11 cellular contexts compared by ENCODE assay signal in the genomic region with DNA sequence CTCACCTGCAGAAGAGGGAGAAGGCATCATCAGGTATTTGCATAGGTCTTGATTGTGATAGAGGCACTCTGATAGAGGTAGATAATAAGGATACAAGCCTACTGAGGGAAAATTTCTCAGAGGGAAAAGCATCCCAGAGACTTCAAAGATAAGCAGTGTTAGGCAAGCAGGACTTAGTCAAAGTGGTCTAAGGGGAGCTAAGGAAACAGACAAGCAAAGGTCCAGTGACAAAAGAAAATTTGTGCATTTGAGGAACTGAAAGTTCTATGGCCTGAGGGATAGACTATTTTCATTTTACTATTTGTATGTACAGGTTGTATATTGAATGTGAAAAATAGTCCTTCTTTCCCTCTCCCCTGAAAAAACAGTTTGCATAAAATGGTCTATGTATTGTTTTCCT. TPM values are rescaled to one million over a fixed set of nuclear protein-coding genes. Genes with fewer than 3 reads are reported as not detected.
DNase-seq lines count a peak whose midpoint lies in the region; ATAC-seq, FAIRE-seq and TF ChIP-seq lines count a peak whose summit lies in the region.
"Had no signal": no experiment of that assay in that cellular context is flagged by ENCODE, and none has a peak within 500 bp of the region (broad histone marks: within the 10 kb centered on the region; RNA-seq: fewer than 3 reads in every experiment).

No MANE protein-coding gene starts in this region.

- TF ChIP-seq POLR2A in GM12891 (IDR thresholded peaks at IDR 0.05; ENCODE audit: low read depth, low read length), result no peak

- H3K36me3 Mint-ChIP-seq in CD4-positive, alpha-beta T cell (ENCODE audit: low read depth), result peaks cover 27% of the 10 kb centered on the region
- H3K36me3 Mint-ChIP-seq in immature natural killer cell, result peaks cover 0 to 16% (median 0%) of the 10 kb centered on the region in 3 donors

- TF ChIP-seq CTCF in CD4-positive, alpha-beta T cell (IDR thresholded peaks at IDR 0.05), result no peak

- no peaks in the 10 kb centered on the region for H3K9me3 Mint-ChIP-seq in CD4-positive, alpha-beta T cell
- H3K9me3 Mint-ChIP-seq in immature natural killer cell, result no peaks in the 10 kb centered on the region
- H3K9me3 Mint-ChIP-seq: activated CD8-positive, alpha-beta T cell treated with anti-CD3 and anti-CD28 coated beads for 36 hours had no signal

- peak; percentile 85 for ATAC-seq in GM19351 (IDR thresholded peaks at IDR 0.05; ENCODE audit: unreplicated experiment)
- ATAC-seq in HG02759 (IDR thresholded peaks at IDR 0.05; ENCODE audit: unreplicated experiment), result peak; percentile 86
- peak; percentile 76 for ATAC-seq in HG03439 (IDR thresholded peaks at IDR 0.05; ENCODE audit: unreplicated experiment)
- ATAC-seq in CD4-positive, alpha-beta T cell (ENCODE audit: poor library complexity), result no peak

- no peaks in the 10 kb centered on the region for H3K27me3 ChIP-seq in CD4-positive, alpha-beta T cell (ENCODE audit: control insufficient read depth, insufficient read depth, low read length)
- H3K27me3 ChIP-seq: transverse colon had no signal

- no peaks in the 10 kb centered on the region for H3K27me3 Mint-ChIP-seq in CD4-positive, alpha-beta T cell
- no peaks in the 10 kb centered on the region for H3K27me3 Mint-ChIP-seq in immature natural killer cell (ENCODE audit: low read depth in 3 of 3)
- H3K27me3 Mint-ChIP-seq: activated CD8-positive, alpha-beta T cell treated with anti-CD3 and anti-CD28 coated beads for 36 hours had no signal

- intact Hi-C loops in CD4-positive, alpha-beta T cell (cut with DNase I, micrococcal nuclease), result loop anchor here in 1 of 2 experiments (10.0 kb wide), 1 partner anchor 568 kb away; no protein-coding TSS in a partner anchor

- CTCF ChIA-PET in CD4-positive, alpha-beta T cell (lab: Charles Lee), result interaction anchor here (1.2 to 1.9 kb wide), 6 partner anchors 8 to 215 kb away, joined by 3 to 10 read pairs (median 4); no protein-coding TSS in a partner anchor

- POLR2A ChIA-PET in CD4-positive, alpha-beta T cell (lab: Charles Lee), result no interaction called here

- no peaks in the 10 kb centered on the region for H3K9me3 ChIP-seq in CD4-positive, alpha-beta T cell (ENCODE audit: control insufficient read depth, low read length)
- H3K9me3 ChIP-seq: transverse colon had no signal

- peaks cover 9% of the 10 kb centered on the region for H3K4me1 Mint-ChIP-seq in CD4-positive, alpha-beta T cell (ENCODE audit: low read depth)
- no peaks in the 10 kb centered on the region for H3K4me1 Mint-ChIP-seq in immature natural killer cell

- H3K27ac ChIP-seq in CD4-positive, alpha-beta T cell (ENCODE audit: low read depth, low read length), result no peak overlapping the region
- H3K27ac ChIP-seq: transverse colon had no signal

- DNase-seq in GM12891 (ENCODE audit: insufficient read length, low spot score) (no peak), NCI-H2171 treated with DMSO at 0.1 percent for 48 hours (lab: John Stamatoyannopoulos, UW) (no peak), immature natural killer cell (no peak), NCI-H2029 treated with DMSO at 0.1 percent for 48 hours (lab: John Stamatoyannopoulos, UW) (no peak)
- DNase-seq in CD4-positive, alpha-beta T cell, result no peak
- DNase-seq: left ventricle myocardium superior had no signal

- no peak overlapping the region for H3K27ac Mint-ChIP-seq in CD4-positive, alpha-beta T cell
- H3K27ac Mint-ChIP-seq in immature natural killer cell, result no peak overlapping the region
- H3K27ac Mint-ChIP-seq: activated CD8-positive, alpha-beta T cell treated with anti-CD3 and anti-CD28 coated beads for 36 hours had no signal

- H3K4me3 Mint-ChIP-seq in CD4-positive, alpha-beta T cell, result no peak overlapping the region
- no peak overlapping the region for H3K4me3 Mint-ChIP-seq in immature natural killer cell
- H3K4me3 Mint-ChIP-seq: activated CD8-positive, alpha-beta T cell treated with anti-CD3 and anti-CD28 coated beads for 36 hours had no signal

- peak; percentile 9 for FAIRE-seq in GM12891 (lab: Jason Lieb, UNC)

TF ChIP-seq in GM12891, 5 proteins besides CTCF, POLR2A, EP300 and RAD21:
- TF ChIP-seq TAF1 (IDR thresholded peaks at IDR 0.05; ENCODE audit: low read depth, low read length) (no peak), SPI1 (IDR thresholded peaks at IDR 0.05; ENCODE audit: low read depth, low read length) (peak; percentile 98)

RNA-seq across cellular contexts. Expression of gene OXCT1, which starts 27.4 kb away (rescaled TPM):
- 37.4 TPM for polyA plus RNA-seq in GM12891 (2012; ENCODE audit: low read depth, missing spikeins)
- 10 to 100 TPM; 14.7 to 15.3 TPM for total RNA-seq in CD4-positive, alpha-beta T cell
- 10 to 100 TPM; 16.6 to 25.3 (median 17.5) TPM for polyA plus RNA-seq in immature natural killer cell
